In genomic region chr5:6495433-6496206, GRCh38 we compare ENCODE assay signal across 1 cellular context.
TF ChIP-seq lines count a peak whose summit lies in the region.

No MANE protein-coding gene starts in this region.

TF ChIP-seq in HepG2, 621 proteins besides CTCF, POLR2A, EP300 and RAD21 (continued from another document):
- peak; percentile 85; the same call in 1 of the 2 replicates for TF ChIP-seq RERE (CRISPR knock-in tag; IDR thresholded peaks at IDR 0.05; ENCODE audit: low read depth)
- TF ChIP-seq ONECUT2 (CRISPR knock-in tag; IDR thresholded peaks at IDR 0.05): 0 out of 2 replicates have a peak, but pooled peaks have one; percentile 53
- TF ChIP-seq ZNF552 (CRISPR knock-in tag; IDR thresholded peaks at IDR 0.05; ENCODE audit: borderline replicate concordance): no peak
- no peak for TF ChIP-seq PCBP1 (IDR thresholded peaks at IDR 0.05; ENCODE audit: borderline replicate concordance, low read depth, low read length)
- no peak for TF ChIP-seq SUZ12 (IDR thresholded peaks at IDR 0.05; ENCODE audit: low read depth, low read length)
- TF ChIP-seq IRF2 (CRISPR knock-in tag; IDR thresholded peaks at IDR 0.05): no peak
- no peak for TF ChIP-seq ZNF143 (CRISPR knock-in tag; IDR thresholded peaks at IDR 0.05)
- TF ChIP-seq ZBTB39 (CRISPR knock-in tag; IDR thresholded peaks at IDR 0.05): peak; percentile 78; the same call in 1 of the 2 replicates
- peak; percentile 77 for TF ChIP-seq ISL2 (CRISPR knock-in tag; IDR thresholded peaks at IDR 0.05)
- TF ChIP-seq FOSL2 (CRISPR knock-in tag; IDR thresholded peaks at IDR 0.05): peak; percentile 11; the same call in 1 of the 2 replicates
